ENCODE assay signal across 19 cellular contexts in genomic region chr19:11169896-11170678, GRCh38. TPM values are rescaled to one million over a fixed set of nuclear protein-coding genes. Genes with fewer than 3 reads are reported as not detected.
DNase-seq lines count a peak whose midpoint lies in the region; ATAC-seq, FAIRE-seq and TF ChIP-seq lines count a peak whose summit lies in the region.
"Had no signal": no experiment of that assay in that cellular context is flagged by ENCODE, and none has a peak within 500 bp of the region (broad histone marks: within the 10 kb centered on the region; RNA-seq: fewer than 3 reads in every experiment).

No MANE protein-coding gene starts in this region.

- no peak for TF ChIP-seq EP300 in A549 (IDR thresholded peaks at IDR 0.05)

- H3K9me3 ChIP-seq in A549 (no peaks in the 10 kb centered on the region), adipocyte (ENCODE audit: control insufficient read depth, low read length) (no peaks in the 10 kb centered on the region), fibroblast of lung (ENCODE audit: control insufficient read depth, insufficient read depth, low read depth, low read length) (no peaks in the 10 kb centered on the region), neuronal stem cell (replicated peaks in 1 of 2; ENCODE audit: control insufficient read depth in 2 of 2, insufficient read depth in 1 of 2, low read depth in 1 of 2, low read length in 2 of 2) (no peaks in the 10 kb centered on the region)

- H3K14ac ChIP-seq in neuronal stem cell (ENCODE audit: low read length), result peak overlapping the region; percentile 67

- H3K4me2 ChIP-seq in A549 (no peak overlapping the region), fibroblast of lung (ENCODE audit: extremely low read depth, insufficient read depth, low read length) (no peak overlapping the region), neuronal stem cell (ENCODE audit: insufficient read depth, low read length, poor library complexity, severe bottlenecking) (no peak overlapping the region)

- H3K4me3 ChIP-seq in A549 (no peak overlapping the region), adipocyte (ENCODE audit: low read length) (no peak overlapping the region), fibroblast of lung (replicated peaks in 1 of 4; ENCODE audit: control extremely low read depth in 1 of 4, insufficient read depth in 1 of 4, low read depth in 3 of 4, low read length in 4 of 4) (no peak overlapping the region), neuronal stem cell (ENCODE audit: low read length in 2 of 2) (peak overlapping the region in 1 of 2 donors; percentile 5)

- no peaks in the 10 kb centered on the region for H3K27me3 ChIP-seq in adipocyte (replicated peaks; ENCODE audit: control insufficient read depth, insufficient read depth, low read length)
- no peaks in the 10 kb centered on the region for H3K27me3 ChIP-seq in fibroblast of lung (ENCODE audit: control insufficient read depth, insufficient read depth, low read length)
- no peaks in the 10 kb centered on the region for H3K27me3 ChIP-seq in neuronal stem cell (ENCODE audit: control insufficient read depth in 3 of 3, insufficient read depth in 3 of 3, low read depth in 1 of 3, low read length in 3 of 3)

- TF ChIP-seq CTCF in A549 (IDR thresholded peaks at IDR 0.05) (no peak), fibroblast of lung (conservative IDR thresholded peaks at IDR 0.05 in 1 of 2, IDR thresholded peaks at IDR 0.05 in 1 of 2; ENCODE audit: low read depth in 1 of 2, low read length in 2 of 2) (no peak)

- DNase-seq in A549 (ENCODE audit: low read depth in 1 of 2, low spot score in 1 of 2) (no peak), adipocyte (ENCODE audit: low read depth) (no peak), fibroblast of lung (ENCODE audit: low read depth in 2 of 2) (peak in 1 of 2 donors; percentile 42), neuronal stem cell (ENCODE audit: low spot score) (no peak), cerebellar cortex (ENCODE audit: low spot score) (no peak), substantia nigra (lab: John Stamatoyannopoulos, UW) (no peak)
- DNase-seq: activated CD4-positive, alpha-beta T cell treated with anti-CD3 and anti-CD28 coated beads, Interleukin-2, amount 50 U/mL, for 1 hour; activated naive CD4-positive, alpha-beta T cell treated with Interleukin-2 at 50 U/mL for 16 hours; activated T-cell treated with anti-CD3 and anti-CD28 coated beads for 4 hours; CD4-positive, alpha-beta T cell; effector CD4-positive, alpha-beta T cell; left colon; NCI-H2227 treated with DMSO at 0.1 percent for 48 hours; SW 1271; trophoblast cell had no signal

- no peak overlapping the region for H4K8ac ChIP-seq in neuronal stem cell (ENCODE audit: low read depth, low read length)

- no peak overlapping the region for H3K18ac ChIP-seq in neuronal stem cell (ENCODE audit: low read length)

- FAIRE-seq in A549 (lab: Jason Lieb, UNC), result no peak
- FAIRE-seq: A204.1 had no signal

- WGBS in A549 (ENCODE audit: missing lambda C conversion rate), result 95% methylated on average over 12 of the region's 31 CpGs
- no CpG with 5 or more reads among the region's 31 CpGs for WGBS in neuronal stem cell (ENCODE audit: extremely low coverage in 2 of 2, insufficient read length in 2 of 2, insufficient replicate concordance in 1 of 2), 2 donors

- no peak overlapping the region for H2AFZ ChIP-seq in fibroblast of lung (ENCODE audit: low read length)
- no peak overlapping the region for H2AFZ ChIP-seq in neuronal stem cell (ENCODE audit: low read length)
- H2AFZ ChIP-seq: parathyroid adenoma had no signal

- H2BK5ac ChIP-seq in neuronal stem cell (ENCODE audit: low read length), result no peak overlapping the region

- no peaks in the 10 kb centered on the region for H3K79me1 ChIP-seq in neuronal stem cell (ENCODE audit: low read depth, low read length)

- H3K23ac ChIP-seq in neuronal stem cell (ENCODE audit: low read depth, low read length, poor library complexity), result peak overlapping the region; percentile 93

- CTCF ChIA-PET in A549 (lab: Yijun Ruan, JAX), result interaction anchor here (1.0 kb wide), 1 partner anchor 44 kb away, joined by 3 read pairs; no protein-coding TSS in a partner anchor

- H3K9ac ChIP-seq in adipocyte (ENCODE audit: low read length) (peak overlapping the region; percentile 56), fibroblast of lung (ENCODE audit: insufficient read depth, low read length) (peak overlapping the region; percentile 37), neuronal stem cell (ENCODE audit: low read depth, low read length, poor library complexity) (peak overlapping the region; percentile 78)
- H3K9ac ChIP-seq: parathyroid adenoma had no signal

- peak overlapping the region; percentile 22 for H2BK12ac ChIP-seq in neuronal stem cell (ENCODE audit: low read length)

- no peak for TF ChIP-seq POLR2A in A549 (IDR thresholded peaks at IDR 0.05; ENCODE audit: low read length)

- peak overlapping the region; percentile 28 for H2AK5ac ChIP-seq in neuronal stem cell (ENCODE audit: low read depth, low read length)

- peaks cover 4% of the 10 kb centered on the region for H3K79me2 ChIP-seq in fibroblast of lung (ENCODE audit: control insufficient read depth, insufficient read depth, low read length)
- H3K79me2 ChIP-seq: parathyroid adenoma had no signal

- no peak for TF ChIP-seq RAD21 in A549 (conservative IDR thresholded peaks at IDR 0.05 in 1 of 2, IDR thresholded peaks at IDR 0.05 in 1 of 2)

- peak overlapping the region; percentile 10 for H3K4ac ChIP-seq in neuronal stem cell (ENCODE audit: low read length)

- H4K20me1 ChIP-seq in fibroblast of lung (ENCODE audit: control insufficient read depth, extremely low read depth, insufficient read depth, low read length), result no peaks in the 10 kb centered on the region

- no peak overlapping the region for H2BK120ac ChIP-seq in neuronal stem cell (ENCODE audit: low read depth, low read length)

- H4K91ac ChIP-seq in neuronal stem cell (ENCODE audit: low read depth, low read length, poor library complexity), result no peak overlapping the region

- H3K4me1 ChIP-seq in A549 (peaks cover 10% of the 10 kb centered on the region; the same call in 2 of the 3 replicates), adipocyte (ENCODE audit: control insufficient read depth, insufficient read depth, low read length) (peaks cover 45% of the 10 kb centered on the region), fibroblast of lung (ENCODE audit: control insufficient read depth, extremely low read depth, insufficient read depth, low read length) (peaks cover 46% of the 10 kb centered on the region), neuronal stem cell (ENCODE audit: control insufficient read depth in 2 of 2, insufficient read depth in 1 of 2, low read depth in 1 of 2, low read length in 2 of 2) (no peaks in the 10 kb centered on the region)
- H3K4me1 ChIP-seq: parathyroid adenoma had no signal

- peaks cover 81% of the 10 kb centered on the region for H3K36me3 ChIP-seq in adipocyte (ENCODE audit: control insufficient read depth, insufficient read depth, low read length, severe bottlenecking)
- H3K36me3 ChIP-seq in fibroblast of lung (ENCODE audit: control insufficient read depth, insufficient read depth, low read length), result peaks cover 35% of the 10 kb centered on the region
- H3K36me3 ChIP-seq in neuronal stem cell (replicated peaks in 1 of 2; ENCODE audit: control insufficient read depth in 2 of 2, insufficient read depth in 2 of 2, low read length in 2 of 2), result peaks cover 28 to 81% of the 10 kb centered on the region in 2 donors

- H2BK15ac ChIP-seq in neuronal stem cell (ENCODE audit: low read length), result peak overlapping the region; percentile 25

- H3K27ac ChIP-seq in A549 (no peak overlapping the region), fibroblast of lung (ENCODE audit: insufficient read depth, low read length) (peak overlapping the region; percentile 61), neuronal stem cell (replicated peaks; ENCODE audit: low read length) (no peak overlapping the region), substantia nigra (ENCODE audit: low read depth, low read length, poor library complexity, severe bottlenecking) (no peak overlapping the region)
- H3K27ac ChIP-seq: parathyroid adenoma had no signal

- POLR2A ChIA-PET in A549 (lab: Yijun Ruan, JAX), result no interaction called here

- ATAC-seq in A549 (no peak), HG03442 (IDR thresholded peaks at IDR 0.05; ENCODE audit: unreplicated experiment) (no peak), GM21786 (IDR thresholded peaks at IDR 0.05; ENCODE audit: unreplicated experiment) (no peak)
- ATAC-seq: left colon had no signal

TF ChIP-seq in A549, 52 proteins besides CTCF, POLR2A, EP300 and RAD21:
- peak; percentile 24 for TF ChIP-seq ZFP36 (IDR thresholded peaks at IDR 0.05; ENCODE audit: borderline replicate concordance, partially characterized antibody)
- TF ChIP-seq RNF2 (IDR thresholded peaks at IDR 0.05; ENCODE audit: borderline replicate concordance, low read depth), result no peak

RNA-seq across cellular contexts. Expression of gene SPC24, which starts 14.5 kb away (rescaled TPM):
- polyA plus RNA-seq in A549 (2011; rRNA removed), result 16.3 and 16.5 TPM in 2 replicates
- 26.0 and 27.2 TPM in 2 replicates for polyA plus RNA-seq in A549 (2012; cell fraction: cytosol; rRNA removed)
- polyA plus RNA-seq in A549 (2012; cell fraction: nucleus; rRNA removed), result 20.8 and 24.2 TPM in 2 replicates
- 21.8 to 22.2 TPM (median 22.2 TPM) in 3 replicates for polyA plus RNA-seq in A549 (2017; fragmentation: RNase III; extraction: RNeasy Plus Mini Kit Qiagen cat#74134 plus additional on column Dnase treatment)
- 19.3 and 22.3 TPM in 2 replicates for polyA minus RNA-seq in A549 (2011; rRNA and poly(A)+ RNA removed)
- total RNA-seq in fibroblast of lung, result 3.9 and 32.0 TPM in 2 replicates
- 8.1 and 32.0 TPM in 2 replicates for polyA plus RNA-seq in fibroblast of lung
- 9.4 and 37.2 TPM in 2 replicates for polyA plus RNA-seq in fibroblast of lung (2012)
- 11.4 and 64.9 TPM in 2 replicates for polyA minus RNA-seq in fibroblast of lung (ENCODE audit: low replicate concordance)
- 21.3 TPM for polyA plus RNA-seq in neuronal stem cell (2013, experiment 1 of 2)
- 22.7 TPM for polyA plus RNA-seq in neuronal stem cell (2013, experiment 2 of 2)

RNA-seq across cellular contexts. Expression of gene KANK2, which starts 27.3 kb away (rescaled TPM):
- 20.5 and 35.5 TPM in 2 replicates for polyA plus RNA-seq in A549 (2011; rRNA removed)
- 42.9 and 53.3 TPM in 2 replicates for polyA plus RNA-seq in A549 (2012; cell fraction: cytosol; rRNA removed)
- 81.8 and 124 TPM in 2 replicates for polyA plus RNA-seq in A549 (2012; cell fraction: nucleus; rRNA removed)
- 63.8 to 68.0 TPM (median 66.1 TPM) in 3 replicates for polyA plus RNA-seq in A549 (2017; fragmentation: RNase III; extraction: RNeasy Plus Mini Kit Qiagen cat#74134 plus additional on column Dnase treatment)
- polyA minus RNA-seq in A549 (2011; rRNA and poly(A)+ RNA removed), result 45.0 and 60.0 TPM in 2 replicates
- total RNA-seq in fibroblast of lung, result 435 and 511 TPM in 2 replicates
- 192 and 197 TPM in 2 replicates for polyA plus RNA-seq in fibroblast of lung
- polyA plus RNA-seq in fibroblast of lung (2012), result 343 and 345 TPM in 2 replicates
- 1,080 and 1,176 TPM in 2 replicates for polyA minus RNA-seq in fibroblast of lung (ENCODE audit: low replicate concordance)
- polyA plus RNA-seq in neuronal stem cell (2013, experiment 1 of 2), result 19.8 TPM
- polyA plus RNA-seq in neuronal stem cell (2013, experiment 2 of 2), result 19.2 TPM
- total RNA-seq: CD4-positive, alpha-beta T cell had no signal
